Comparison of ENCODE assay signal across 24 cellular contexts in genomic region chr12:110436231-110436630, GRCh38. TPM values are rescaled to one million over a fixed set of nuclear protein-coding genes. Genes with fewer than 3 reads are reported as not detected.
DNase-seq lines count a peak whose midpoint lies in the region; ATAC-seq, FAIRE-seq and TF ChIP-seq lines count a peak whose summit lies in the region.
"Had no signal": no experiment of that assay in that cellular context is flagged by ENCODE, and none has a peak within 500 bp of the region (broad histone marks: within the 10 kb centered on the region; RNA-seq: fewer than 3 reads in every experiment).

No MANE protein-coding gene starts in this region.

- peaks cover under 1% of the 10 kb centered on the region for H3K79me2 ChIP-seq in astrocyte (ENCODE audit: insufficient read depth, low read length)

- DNase-seq in EH (ENCODE audit: low read depth) (peak; percentile 47), HFFc6 (no peak), astrocyte (ENCODE audit: low read depth) (peak; percentile 4), fibroblast of pulmonary artery (ENCODE audit: low read depth) (peak; percentile 47), NCI-H2029 (lab: John Stamatoyannopoulos, UW) (no peak), NCI-H748 (lab: John Stamatoyannopoulos, UW; ENCODE audit: unreplicated experiment) (no peak)
- DNase-seq: activated CD8-positive, alpha-beta T cell treated with anti-CD3 and anti-CD28 coated beads for 36 hours; activated T-cell treated with anti-CD3 and anti-CD28 coated beads, Interleukin-2, amount 50 U/mL, for 1 hour; DND-41; foreskin keratinocyte; hippocampal formation; KBM-7; MV-4-11; NCI-H187; NCI-H345; stimulated activated CD4-positive, alpha-beta T cell treated with anti-CD3 and anti-CD28 coated beads, Interleukin-12 subunit alpha, Interleukin-12 subunit beta, amount 100 ng/mL, for 4 hours had no signal

- peaks cover 20% of the 10 kb centered on the region for H3K4me1 Mint-ChIP-seq in HFFc6 (ENCODE audit: low read depth)
- no peaks in the 10 kb centered on the region for H3K4me1 Mint-ChIP-seq in astrocyte (ENCODE audit: low read depth, unreplicated experiment)
- H3K4me1 Mint-ChIP-seq: activated naive CD4-positive, alpha-beta T cell treated with anti-CD3 and anti-CD28 coated beads, Interleukin-2, amount 50 U/mL, for 24 hours; WTC11 had no signal

- H3K36me3 Mint-ChIP-seq in HFFc6 (ENCODE audit: low read depth) (peaks cover 32% of the 10 kb centered on the region), astrocyte (ENCODE audit: low read depth, unreplicated experiment) (peaks cover 7% of the 10 kb centered on the region)

- FAIRE-seq in astrocyte (lab: Jason Lieb, UNC): no peak
- FAIRE-seq: endometrium, islet of Langerhans had no signal

- no peak overlapping the region for H3K4me2 ChIP-seq in astrocyte (ENCODE audit: low read length)

- no peak overlapping the region for H2AFZ ChIP-seq in astrocyte (ENCODE audit: low read depth, low read length)

- no peak for TF ChIP-seq CTCF in HFFc6 (IDR thresholded peaks at IDR 0.05)
- TF ChIP-seq CTCF in astrocyte (IDR thresholded peaks at IDR 0.05; ENCODE audit: insufficient read depth, low read depth, low read length): no peak
- TF ChIP-seq CTCF in fibroblast of pulmonary artery (IDR thresholded peaks at IDR 0.05; ENCODE audit: low read length, missing control alignments): no peak

- no peaks in the 10 kb centered on the region for H3K9me3 Mint-ChIP-seq in HFFc6
- no peaks in the 10 kb centered on the region for H3K9me3 Mint-ChIP-seq in astrocyte (ENCODE audit: unreplicated experiment)
- H3K9me3 Mint-ChIP-seq: activated CD8-positive, alpha-beta T cell treated with anti-CD3 and anti-CD28 coated beads for 36 hours; activated naive CD4-positive, alpha-beta T cell treated with anti-CD3 and anti-CD28 coated beads, Interleukin-2, amount 50 U/mL, for 24 hours; T-helper 2 cell treated with Interferon-gamma antibody and Interleukin-4, amounts not matched to agents 5 μg/mL and 100 μg/mL, for 36 hours; WTC11 had no signal

- no peak overlapping the region for H3K27ac ChIP-seq in astrocyte (ENCODE audit: low read depth, low read length)
- H3K27ac ChIP-seq: coronary artery, foreskin keratinocyte had no signal

- ATAC-seq in HG03135 (IDR thresholded peaks at IDR 0.05; ENCODE audit: unreplicated experiment) (no peak), GM19023 (IDR thresholded peaks at IDR 0.05; ENCODE audit: unreplicated experiment) (no peak)
- ATAC-seq: activated CD8-positive, alpha-beta T cell treated with anti-CD3 and anti-CD28 coated beads for 36 hours; foreskin keratinocyte; WTC11 had no signal

- no peaks in the 10 kb centered on the region; the same call in 1 of the 2 replicates for H3K27me3 Mint-ChIP-seq in HFFc6 (ENCODE audit: insufficient read depth)
- no peaks in the 10 kb centered on the region for H3K27me3 Mint-ChIP-seq in astrocyte (ENCODE audit: low read depth, unreplicated experiment)
- H3K27me3 Mint-ChIP-seq: activated CD8-positive, alpha-beta T cell treated with anti-CD3 and anti-CD28 coated beads for 36 hours; activated naive CD4-positive, alpha-beta T cell treated with anti-CD3 and anti-CD28 coated beads, Interleukin-2, amount 50 U/mL, for 24 hours had no signal

- no peak overlapping the region for H3K9ac ChIP-seq in astrocyte (ENCODE audit: low read length)

- H3K4me3 Mint-ChIP-seq in HFFc6 (no peak overlapping the region), astrocyte (ENCODE audit: unreplicated experiment) (no peak overlapping the region)
- H3K4me3 Mint-ChIP-seq: activated CD8-positive, alpha-beta T cell treated with anti-CD3 and anti-CD28 coated beads for 36 hours; activated naive CD4-positive, alpha-beta T cell treated with anti-CD3 and anti-CD28 coated beads, Interleukin-2, amount 50 U/mL, for 24 hours; T-helper 2 cell treated with Interferon-gamma antibody and Interleukin-4, amounts not matched to agents 5 μg/mL and 100 μg/mL, for 36 hours; WTC11 had no signal

- peak overlapping the region; percentile 42 for H3K27ac Mint-ChIP-seq in HFFc6
- no peak overlapping the region for H3K27ac Mint-ChIP-seq in astrocyte (ENCODE audit: unreplicated experiment)
- H3K27ac Mint-ChIP-seq: activated naive CD4-positive, alpha-beta T cell treated with anti-CD3 and anti-CD28 coated beads, Interleukin-2, amount 50 U/mL, for 24 hours; T-helper 2 cell treated with Interferon-gamma antibody and Interleukin-4, amounts not matched to agents 5 μg/mL and 100 μg/mL, for 36 hours; WTC11 had no signal

- H3K9me3 ChIP-seq in astrocyte (ENCODE audit: insufficient read depth, low read depth, low read length): no peaks in the 10 kb centered on the region

- H3K4me3 ChIP-seq in astrocyte (ENCODE audit: insufficient read depth, low read depth, low read length): no peak overlapping the region
- no peak overlapping the region for H3K4me3 ChIP-seq in fibroblast of pulmonary artery (replicated peaks; ENCODE audit: low read depth, low read length)
- H3K4me3 ChIP-seq: coronary artery had no signal

- H3K4me1 ChIP-seq in astrocyte (ENCODE audit: insufficient read depth, low read length): no peaks in the 10 kb centered on the region
- H3K4me1 ChIP-seq: foreskin keratinocyte had no signal

- H3K27me3 ChIP-seq in astrocyte (ENCODE audit: insufficient read depth, low read length): no peaks in the 10 kb centered on the region
- H3K27me3 ChIP-seq: foreskin keratinocyte had no signal

- H3K36me3 ChIP-seq in astrocyte (ENCODE audit: insufficient read depth, low read length): peaks cover 24% of the 10 kb centered on the region

- peaks cover 6% of the 10 kb centered on the region for H4K20me1 ChIP-seq in astrocyte (ENCODE audit: insufficient read depth, low read length)

RNA-seq across cellular contexts. Expression of gene ARPC3, which starts 13.9 kb away (rescaled TPM):
- total RNA-seq in HFFc6 (2021; fragmentation: NEBNext Ultra II Directional; extraction: Animal tissue kit (Norgen Biotek cat#: 25700)): 100 to 1,000 TPM; 301 to 338 (median 317) TPM
- total RNA-seq in astrocyte: 315 and 316 TPM in 2 replicates

RNA-seq across cellular contexts. Expression of gene GPN3, which starts 31.8 kb away (rescaled TPM):
- 10 to 100 TPM; 22.9 to 30.4 (median 25.1) TPM for total RNA-seq in HFFc6 (2021; fragmentation: NEBNext Ultra II Directional; extraction: Animal tissue kit (Norgen Biotek cat#: 25700))
- total RNA-seq in astrocyte: 17.7 and 19.5 TPM in 2 replicates

RNA-seq across cellular contexts. Expression of gene FAM216A, which starts 32.4 kb away (rescaled TPM):
- 10 to 100 TPM; 16.4 to 25.2 (median 18.0) TPM for total RNA-seq in HFFc6 (2021; fragmentation: NEBNext Ultra II Directional; extraction: Animal tissue kit (Norgen Biotek cat#: 25700))
- 9.2 and 11.3 TPM in 2 replicates for total RNA-seq in astrocyte

RNA-seq across cellular contexts. Expression of gene ANAPC7, which starts 32.7 kb away (rescaled TPM):
- 10 to 100 TPM; 48.7 to 58.8 (median 57.3) TPM for total RNA-seq in HFFc6 (2021; fragmentation: NEBNext Ultra II Directional; extraction: Animal tissue kit (Norgen Biotek cat#: 25700))
- total RNA-seq in astrocyte: 50.7 and 54.1 TPM in 2 replicates

Comparison
In these comparisons a context has a peak if more than half of its experiments do, and no peak if none do; other contexts are left out.
1. DNase-seq: peak in EH (single experiment), astrocyte (single experiment) and fibroblast of pulmonary artery (single experiment); none in HFFc6 (single experiment), NCI-H2029 (single experiment) and NCI-H748 (single experiment).